ENCODE assay signal across 10 cellular contexts in genomic region chr20:50475879-50476292, GRCh38. TPM values are rescaled to one million over a fixed set of nuclear protein-coding genes. Genes with fewer than 3 reads are reported as not detected.
A peak's percentile ranks its signal among the peaks of the same experiment; 100 is the strongest.
DNase-seq lines count a peak whose midpoint lies in the region; ATAC-seq and TF ChIP-seq lines count a peak whose summit lies in the region.
"Had no signal": no experiment of that assay in that cellular context is flagged by ENCODE, and none has a peak within 500 bp of the region (broad histone marks: within the 10 kb centered on the region; RNA-seq: fewer than 3 reads in every experiment).

No MANE protein-coding gene starts in this region.

- no peak overlapping the region for H3K4me3 Mint-ChIP-seq in osteocyte (ENCODE audit: unreplicated experiment)
- H3K4me3 Mint-ChIP-seq: B cell had no signal

- no peak for TF ChIP-seq POLR2A in vagina (IDR thresholded peaks at IDR 0.05)

- no peak overlapping the region for H3K4me3 ChIP-seq in vagina

- H3K36me3 Mint-ChIP-seq in osteocyte (ENCODE audit: unreplicated experiment), result no peaks in the 10 kb centered on the region

- peaks cover 14% of the 10 kb centered on the region for H3K4me1 ChIP-seq in vagina

- H3K9me3 ChIP-seq in vagina, result no peaks in the 10 kb centered on the region

- H3K36me3 ChIP-seq in vagina, result no peaks in the 10 kb centered on the region

- DNase-seq in Right ventricle myocardium superior, result no peak
- DNase-seq in Right ventricle myocardium inferior (ENCODE audit: missing footprints), result no peak
- peak; percentile 75 for DNase-seq in amniotic epithelial cell (ENCODE audit: low read depth)
- DNase-seq in iris pigment epithelial cell (ENCODE audit: low read depth), result peak; percentile 67
- DNase-seq in vagina (ENCODE audit: extremely low spot score in 2 of 2), result no peak
- no peak for DNase-seq in caudate nucleus (lab: John Stamatoyannopoulos, UW)
- DNase-seq in osteocyte (ENCODE audit: extremely low spot score, unreplicated experiment), result no peak
- DNase-seq: NCI-H2081 treated with DMSO at 0.1 percent for 48 hours had no signal

- no peaks in the 10 kb centered on the region for H3K27me3 ChIP-seq in vagina

- no peak overlapping the region for H3K27ac Mint-ChIP-seq in osteocyte (ENCODE audit: unreplicated experiment)
- H3K27ac Mint-ChIP-seq: B cell had no signal

- intact Hi-C loops in Right ventricle myocardium superior (cut with DNase I), result loop anchor here (5.0 kb wide), 1 partner anchor 101 kb away; no protein-coding TSS in a partner anchor
- intact Hi-C loops in Right ventricle myocardium inferior (cut with DNase I), result loop anchor here (5.0 kb wide), 1 partner anchor 101 kb away; no protein-coding TSS in a partner anchor
- intact Hi-C loops in vagina (cut with DNase I), result no loop called here

- peaks cover 11% of the 10 kb centered on the region for H3K4me1 Mint-ChIP-seq in osteocyte (ENCODE audit: unreplicated experiment)

- ATAC-seq in Right ventricle myocardium superior (ENCODE audit: poor library complexity), result peak; percentile 4
- no peak for ATAC-seq in Right ventricle myocardium inferior
- ATAC-seq in GM18870 (IDR thresholded peaks at IDR 0.05; ENCODE audit: unreplicated experiment), result no peak

- peak overlapping the region; percentile 5 for H3K27ac ChIP-seq in vagina
- no peak overlapping the region for H3K27ac ChIP-seq in caudate nucleus (ENCODE audit: low read depth, low read length)

- H3K9me3 Mint-ChIP-seq in osteocyte (ENCODE audit: unreplicated experiment), result no peaks in the 10 kb centered on the region

- peaks cover 2% of the 10 kb centered on the region for H3K27me3 Mint-ChIP-seq in osteocyte (ENCODE audit: unreplicated experiment)
- H3K27me3 Mint-ChIP-seq: B cell had no signal

- TF ChIP-seq CTCF in vagina (IDR thresholded peaks at IDR 0.05), result no peak
- no peak for TF ChIP-seq CTCF in osteocyte (IDR thresholded peaks at IDR 0.05)

RNA-seq across cellular contexts. Expression of gene PTPN1, which starts 34.3 kb away (rescaled TPM):
- 20.1 TPM for total RNA-seq in Right ventricle myocardium superior
- total RNA-seq in Right ventricle myocardium inferior, result 23.3 TPM
- total RNA-seq in vagina, result 25.3 TPM
- 28.7 and 29.1 TPM in 2 replicates for total RNA-seq in osteocyte

Comparison
In these comparisons a context has a peak if more than half of its experiments do, and no peak if none do; other contexts are left out.
1. DNase-seq: peak in amniotic epithelial cell (single experiment) and iris pigment epithelial cell (single experiment); none in Right ventricle myocardium superior (single experiment), Right ventricle myocardium inferior (single experiment), vagina (0 of 2), caudate nucleus (0 of 61) and osteocyte (single experiment).